In the genomic region with DNA sequence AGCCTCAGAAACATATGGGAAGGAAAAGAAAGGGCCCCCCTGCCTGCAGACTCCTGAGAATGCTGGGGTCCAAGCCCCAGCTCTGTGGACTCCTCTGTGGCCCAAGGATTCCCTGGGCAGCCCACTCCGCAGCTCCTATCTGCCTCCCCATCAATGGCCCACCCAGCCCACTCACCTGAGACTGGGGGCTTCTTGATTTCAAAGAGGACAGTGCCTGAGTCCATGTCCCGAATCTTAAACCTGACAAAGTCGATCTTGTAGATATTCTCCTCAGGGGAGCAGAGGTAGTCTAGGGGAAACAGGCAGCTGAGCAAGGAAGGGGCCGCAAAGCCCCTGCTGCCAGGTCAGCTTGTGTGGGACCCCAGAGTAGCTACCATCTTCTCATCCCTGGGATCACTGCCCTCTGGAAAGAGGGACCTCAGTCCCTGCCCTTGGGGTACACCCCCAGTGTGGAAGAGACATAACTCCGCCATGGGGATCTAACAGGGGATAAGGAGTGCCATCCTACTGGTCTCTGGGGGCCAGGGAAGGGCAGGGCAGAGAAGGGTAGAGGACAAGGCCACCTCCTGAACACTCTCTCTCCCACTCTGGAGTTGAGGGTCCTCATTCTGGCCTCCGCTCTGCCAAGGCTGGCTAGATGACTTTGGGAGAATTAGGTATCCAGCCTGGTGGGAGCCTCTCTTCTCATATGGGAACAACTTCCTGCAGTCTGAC, we compare ENCODE assay signal across 16 cellular contexts. TPM values are rescaled to one million over a fixed set of nuclear protein-coding genes. Genes with fewer than 3 reads are reported as not detected.
DNase-seq lines count a peak whose midpoint lies in the region; TF ChIP-seq lines count a peak whose summit lies in the region.
"Had no signal": no experiment of that assay in that cellular context is flagged by ENCODE, and none has a peak within 500 bp of the region (broad histone marks: within the 10 kb centered on the region; RNA-seq: fewer than 3 reads in every experiment).

No MANE protein-coding gene starts in this region.

- H3K4me3 ChIP-seq in OCI-LY7 (ENCODE audit: low read depth, low read length, poor library complexity, severe bottlenecking) (no peak overlapping the region), neutrophil (ENCODE audit: low read depth in 1 of 2, low read length in 1 of 2) (peak overlapping the region; percentile 65 to 74)
- H3K4me3 ChIP-seq: body of pancreas, skin epidermis had no signal

- peaks cover 28% of the 10 kb centered on the region for H3K36me3 Mint-ChIP-seq in T-helper 1 cell treated with Interleukin-12 subunit alpha and Interleukin-12 subunit beta and Interleukin-4 antibody, amounts not matched to agents 30 μg/mL and 1 μg/mL, for 36 hours (ENCODE audit: low read depth)
- peaks cover 2% of the 10 kb centered on the region for H3K36me3 Mint-ChIP-seq in brain

- DNase-seq in T-helper 1 cell (no peak), OCI-LY7 (ENCODE audit: low spot score) (no peak), NCI-H128 (lab: John Stamatoyannopoulos, UW; ENCODE audit: unreplicated experiment) (no peak), H4 (ENCODE audit: low spot score) (no peak), SHP77 treated with DMSO at 0.1 percent for 48 hours (lab: John Stamatoyannopoulos, UW) (no peak)

- no peak overlapping the region for H3K4me2 ChIP-seq in OCI-LY7 (ENCODE audit: low read length)

- H3K9me3 ChIP-seq in OCI-LY7 (ENCODE audit: low read length): no peaks in the 10 kb centered on the region
- H3K9me3 ChIP-seq in neutrophil: no peaks in the 10 kb centered on the region
- H3K9me3 ChIP-seq: body of pancreas had no signal

- H3K27ac Mint-ChIP-seq in T-helper 1 cell treated with Interleukin-12 subunit alpha and Interleukin-12 subunit beta and Interleukin-4 antibody, amounts not matched to agents 30 μg/mL and 1 μg/mL, for 36 hours: peak overlapping the region; percentile 98
- H3K27ac Mint-ChIP-seq in brain: peak overlapping the region; percentile 40 to 95 (median 63)

- H3K36me3 ChIP-seq in OCI-LY7 (ENCODE audit: insufficient read depth, low read length) (peaks cover 5% of the 10 kb centered on the region; the same call in 1 of the 2 replicates), neutrophil (peaks cover 25% of the 10 kb centered on the region)

- H3K27me3 ChIP-seq in neutrophil: no peaks in the 10 kb centered on the region
- H3K27me3 ChIP-seq: body of pancreas had no signal

- no peaks in the 10 kb centered on the region for H4K20me1 ChIP-seq in OCI-LY7 (ENCODE audit: insufficient read depth, low read length)

- H3K27me3 Mint-ChIP-seq in T-helper 1 cell treated with Interleukin-12 subunit alpha and Interleukin-12 subunit beta and Interleukin-4 antibody, amounts not matched to agents 30 μg/mL and 1 μg/mL, for 36 hours (ENCODE audit: low read depth): no peaks in the 10 kb centered on the region
- H3K27me3 Mint-ChIP-seq in brain: peaks cover 7% of the 10 kb centered on the region

- H3K4me3 Mint-ChIP-seq in T-helper 1 cell treated with Interleukin-12 subunit alpha and Interleukin-12 subunit beta and Interleukin-4 antibody, amounts not matched to agents 30 μg/mL and 1 μg/mL, for 36 hours: peak overlapping the region; percentile 94
- peak overlapping the region in 3 of 5 experiments; percentile 55 to 94 (median 65) for H3K4me3 Mint-ChIP-seq in brain

- BruUV-seq in OCI-LY7 (replicated peaks; lab: Mats Ljungman, UMichigan): no TSS peak

- intact Hi-C loops in OCI-LY7 (cut with micrococcal nuclease; ENCODE audit: unreplicated experiment): loop anchor here (2.0 kb wide), 1 partner anchor 54 kb away; no protein-coding TSS in a partner anchor

- POLR2A ChIA-PET in OCI-LY7 (lab: Charles Lee): no interaction called here

- no peak overlapping the region for H2AFZ ChIP-seq in OCI-LY7 (ENCODE audit: low read length)

- H3K27ac ChIP-seq in OCI-LY7 (ENCODE audit: low read depth, low read length, poor library complexity, severe bottlenecking) (no peak overlapping the region), neutrophil (peak overlapping the region; percentile 95)

- peaks cover 47% of the 10 kb centered on the region for H3K4me1 Mint-ChIP-seq in T-helper 1 cell treated with Interleukin-12 subunit alpha and Interleukin-12 subunit beta and Interleukin-4 antibody, amounts not matched to agents 30 μg/mL and 1 μg/mL, for 36 hours (ENCODE audit: low read depth)
- H3K4me1 Mint-ChIP-seq in brain: peaks cover 51% of the 10 kb centered on the region

- H3K9me2 ChIP-seq in OCI-LY7 (ENCODE audit: insufficient read depth, low read length): no peaks in the 10 kb centered on the region

- H3K9me3 Mint-ChIP-seq in T-helper 1 cell treated with Interleukin-12 subunit alpha and Interleukin-12 subunit beta and Interleukin-4 antibody, amounts not matched to agents 30 μg/mL and 1 μg/mL, for 36 hours: no peaks in the 10 kb centered on the region
- H3K9me3 Mint-ChIP-seq in brain: peaks cover 0 to 7% (median 0%) of the 10 kb centered on the region in 5 experiments

- CTCF ChIA-PET in OCI-LY7 (lab: Charles Lee; ENCODE audit: unreplicated experiment): interaction anchor here (0.9 kb wide), 1 partner anchor 50 kb away, joined by 3 read pairs; no protein-coding TSS in a partner anchor

- H3K79me2 ChIP-seq in OCI-LY7 (ENCODE audit: insufficient read depth, low read depth, low read length): no peaks in the 10 kb centered on the region

- H3K4me1 ChIP-seq in OCI-LY7 (ENCODE audit: insufficient read depth, low read length, poor library complexity, severe bottlenecking): peaks cover 31% of the 10 kb centered on the region
- peaks cover 59 to 66% of the 10 kb centered on the region in 2 experiments for H3K4me1 ChIP-seq in neutrophil (ENCODE audit: control insufficient read depth in 1 of 2, insufficient read depth in 1 of 2, low read depth in 1 of 2, low read length in 1 of 2)

- TF ChIP-seq CTCF in OCI-LY7 (conservative IDR thresholded peaks at IDR 0.05; ENCODE audit: low read length): peak; percentile 58
- TF ChIP-seq CTCF in brain (conservative IDR thresholded peaks at IDR 0.05): peak in 1 of 2 experiments; percentile 16
- TF ChIP-seq CTCF in neutrophil (IDR thresholded peaks at IDR 0.05): no peak

RNA-seq across cellular contexts. Expression of a gene that starts 3.9 kb away (rescaled TPM):
- 10.5 and 14.2 TPM in 2 replicates for total RNA-seq in OCI-LY7 (2014; rRNA removed; shearing (Covaris generic))
- 8.4 and 14.9 TPM in 2 replicates for total RNA-seq in OCI-LY7 (2022)
- polyA plus RNA-seq in brain (ENCODE audit: insufficient read depth, low read depth, low replicate concordance): 26.8 TPM
- 39.0 and 39.7 TPM in 2 replicates for total RNA-seq in H4 (2014; rRNA removed; shearing (Covaris generic))

RNA-seq across cellular contexts. Expression of a gene that starts 22.8 kb away (rescaled TPM):
- total RNA-seq in OCI-LY7 (2014; rRNA removed; shearing (Covaris generic)): 13.9 and 23.7 TPM in 2 replicates
- 34.0 and 34.5 TPM in 2 replicates for total RNA-seq in OCI-LY7 (2022)
- polyA plus RNA-seq in brain (ENCODE audit: insufficient read depth, low read depth, low replicate concordance): 76.9 TPM
- total RNA-seq in H4 (2014; rRNA removed; shearing (Covaris generic)): 74.4 and 90.7 TPM in 2 replicates

RNA-seq across cellular contexts. Expression of a gene that starts 28.1 kb away (rescaled TPM):
- 62.4 and 70.7 TPM in 2 replicates for total RNA-seq in OCI-LY7 (2014; rRNA removed; shearing (Covaris generic))
- total RNA-seq in OCI-LY7 (2022): 25.7 and 46.2 TPM in 2 replicates
- 570 TPM for polyA plus RNA-seq in brain (ENCODE audit: insufficient read depth, low read depth, low replicate concordance)
- 6.2 and 8.1 TPM in 2 replicates for total RNA-seq in H4 (2014; rRNA removed; shearing (Covaris generic))

RNA-seq across cellular contexts. Expression of a gene that starts 42.4 kb away (rescaled TPM):
- not detected in 2 replicates for total RNA-seq in OCI-LY7 (2014; rRNA removed; shearing (Covaris generic))
- not detected in 2 replicates for total RNA-seq in OCI-LY7 (2022)
- not detected for polyA plus RNA-seq in brain (ENCODE audit: insufficient read depth, low read depth, low replicate concordance)
- total RNA-seq in H4 (2014; rRNA removed; shearing (Covaris generic)): not detected in 2 replicates
- total RNA-seq: endothelial cell of umbilical vein, HT1080, left ventricle myocardium superior, NCI-H460, RPMI7951, temporal lobe had no signal
- polyA plus RNA-seq: endothelial cell of umbilical vein had no signal

RNA-seq across cellular contexts. Expression of a gene that starts 50.3 kb away (rescaled TPM):
- 161 and 163 TPM in 2 replicates for total RNA-seq in OCI-LY7 (2014; rRNA removed; shearing (Covaris generic))
- total RNA-seq in OCI-LY7 (2022): 152 and 156 TPM in 2 replicates
- polyA plus RNA-seq in brain (ENCODE audit: insufficient read depth, low read depth, low replicate concordance): 60.3 TPM
- total RNA-seq in H4 (2014; rRNA removed; shearing (Covaris generic)): 72.2 and 80.2 TPM in 2 replicates
